ENCODE assay signal across 8 cellular contexts in genomic region chr10:52951819-52952218, GRCh38.
DNase-seq lines count a peak whose midpoint lies in the region; ATAC-seq and TF ChIP-seq lines count a peak whose summit lies in the region.

No MANE protein-coding gene starts in this region.

- no peaks in the 10 kb centered on the region for H3K27me3 Mint-ChIP-seq in activated CD4-positive, alpha-beta memory T cell treated with anti-CD3 and anti-CD28 coated beads, Interleukin-2, amount 10 ng/mL, durations not matched to agents 7 days and 5 days

- H3K9me3 Mint-ChIP-seq in activated CD4-positive, alpha-beta memory T cell treated with anti-CD3 and anti-CD28 coated beads, Interleukin-2, amount 10 ng/mL, durations not matched to agents 7 days and 5 days: peaks cover 40% of the 10 kb centered on the region

- TF ChIP-seq CTCF in GM10266 (IDR thresholded peaks at IDR 0.05; ENCODE audit: control insufficient read depth, insufficient read depth, low read depth, missing control alignments): peak; percentile 77

- no peak overlapping the region for H3K27ac Mint-ChIP-seq in activated CD4-positive, alpha-beta memory T cell treated with anti-CD3 and anti-CD28 coated beads, Interleukin-2, amount 10 ng/mL, durations not matched to agents 7 days and 5 days

- no peak overlapping the region for H3K4me3 Mint-ChIP-seq in activated CD4-positive, alpha-beta memory T cell treated with anti-CD3 and anti-CD28 coated beads, Interleukin-2, amount 10 ng/mL, durations not matched to agents 7 days and 5 days

- H3K36me3 Mint-ChIP-seq in activated CD4-positive, alpha-beta memory T cell treated with anti-CD3 and anti-CD28 coated beads, Interleukin-2, amount 10 ng/mL, durations not matched to agents 7 days and 5 days (ENCODE audit: low read depth): no peaks in the 10 kb centered on the region

- ATAC-seq in GM19467 (IDR thresholded peaks at IDR 0.05; ENCODE audit: unreplicated experiment) (peak; percentile 98), HG03442 (IDR thresholded peaks at IDR 0.05; ENCODE audit: unreplicated experiment) (peak; percentile 97), SK-N-SH treated with all-trans-retinoic acid at 6 μM for 48 hours (peak; percentile 70; the same call in 1 of the 3 replicates)

- no peaks in the 10 kb centered on the region for H3K4me1 Mint-ChIP-seq in activated CD4-positive, alpha-beta memory T cell treated with anti-CD3 and anti-CD28 coated beads, Interleukin-2, amount 10 ng/mL, durations not matched to agents 7 days and 5 days

- DNase-seq in GM10266 (ENCODE audit: extremely low spot score) (peak; percentile 57), iPS-NIHi7 (ENCODE audit: extremely low spot score) (peak; percentile 76), DMS153 treated with DMSO at 0.1 percent for 48 hours (lab: John Stamatoyannopoulos, UW; ENCODE audit: unreplicated experiment) (no peak), foreskin melanocyte (no peak)
- no peak for DNase-seq in activated CD4-positive, alpha-beta memory T cell treated with anti-CD3 and anti-CD28 coated beads, Interleukin-2, amount 10 ng/mL, durations not matched to agents 7 days and 5 days

- CTCF ChIA-PET in activated CD4-positive, alpha-beta memory T cell treated with anti-CD3 and anti-CD28 coated beads, Interleukin-2, amount 10 ng/mL, durations not matched to agents 7 days and 5 days (lab: Charles Lee): no interaction called here

- POLR2A ChIA-PET in activated CD4-positive, alpha-beta memory T cell treated with anti-CD3 and anti-CD28 coated beads, Interleukin-2, amount 10 ng/mL, durations not matched to agents 7 days and 5 days (lab: Charles Lee): no interaction called here

TF ChIP-seq in SK-N-SH treated with all-trans-retinoic acid at 6 μM for 48 hours, 23 proteins besides CTCF, POLR2A, EP300 and RAD21:
- no peak for TF ChIP-seq SNAI2 (CRISPR knock-in tag; IDR thresholded peaks at IDR 0.05)
- TF ChIP-seq ZNF565 (CRISPR knock-in tag; conservative IDR thresholded peaks at IDR 0.05; ENCODE audit: low read depth): no peak
- no peak for TF ChIP-seq PPARA (CRISPR knock-in tag; IDR thresholded peaks at IDR 0.05; ENCODE audit: borderline replicate concordance)
- TF ChIP-seq, protein P1, sequence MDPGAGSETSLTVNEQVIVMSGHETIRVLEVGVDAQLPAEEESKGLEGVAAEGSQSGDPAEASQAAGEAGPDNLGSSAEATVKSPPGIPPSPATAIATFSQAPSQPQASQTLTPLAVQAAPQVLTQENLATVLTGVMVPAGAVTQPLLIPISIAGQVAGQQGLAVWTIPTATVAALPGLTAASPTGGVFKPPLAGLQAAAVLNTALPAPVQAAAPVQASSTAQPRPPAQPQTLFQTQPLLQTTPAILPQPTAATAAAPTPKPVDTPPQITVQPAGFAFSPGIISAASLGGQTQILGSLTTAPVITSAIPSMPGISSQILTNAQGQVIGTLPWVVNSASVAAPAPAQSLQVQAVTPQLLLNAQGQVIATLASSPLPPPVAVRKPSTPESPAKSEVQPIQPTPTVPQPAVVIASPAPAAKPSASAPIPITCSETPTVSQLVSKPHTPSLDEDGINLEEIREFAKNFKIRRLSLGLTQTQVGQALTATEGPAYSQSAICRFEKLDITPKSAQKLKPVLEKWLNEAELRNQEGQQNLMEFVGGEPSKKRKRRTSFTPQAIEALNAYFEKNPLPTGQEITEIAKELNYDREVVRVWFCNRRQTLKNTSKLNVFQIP (CRISPR knock-in tag; IDR thresholded peaks at IDR 0.05; ENCODE audit: borderline replicate concordance, low read depth): no peak
- no peak for TF ChIP-seq TCF4 (CRISPR knock-in tag; IDR thresholded peaks at IDR 0.05; ENCODE audit: borderline replicate concordance)
- no peak for TF ChIP-seq PATZ1 (CRISPR knock-in tag; IDR thresholded peaks at IDR 0.05; ENCODE audit: borderline replicate concordance)
- TF ChIP-seq ZNF8 (CRISPR knock-in tag; IDR thresholded peaks at IDR 0.05): no peak
- TF ChIP-seq, protein P2, sequence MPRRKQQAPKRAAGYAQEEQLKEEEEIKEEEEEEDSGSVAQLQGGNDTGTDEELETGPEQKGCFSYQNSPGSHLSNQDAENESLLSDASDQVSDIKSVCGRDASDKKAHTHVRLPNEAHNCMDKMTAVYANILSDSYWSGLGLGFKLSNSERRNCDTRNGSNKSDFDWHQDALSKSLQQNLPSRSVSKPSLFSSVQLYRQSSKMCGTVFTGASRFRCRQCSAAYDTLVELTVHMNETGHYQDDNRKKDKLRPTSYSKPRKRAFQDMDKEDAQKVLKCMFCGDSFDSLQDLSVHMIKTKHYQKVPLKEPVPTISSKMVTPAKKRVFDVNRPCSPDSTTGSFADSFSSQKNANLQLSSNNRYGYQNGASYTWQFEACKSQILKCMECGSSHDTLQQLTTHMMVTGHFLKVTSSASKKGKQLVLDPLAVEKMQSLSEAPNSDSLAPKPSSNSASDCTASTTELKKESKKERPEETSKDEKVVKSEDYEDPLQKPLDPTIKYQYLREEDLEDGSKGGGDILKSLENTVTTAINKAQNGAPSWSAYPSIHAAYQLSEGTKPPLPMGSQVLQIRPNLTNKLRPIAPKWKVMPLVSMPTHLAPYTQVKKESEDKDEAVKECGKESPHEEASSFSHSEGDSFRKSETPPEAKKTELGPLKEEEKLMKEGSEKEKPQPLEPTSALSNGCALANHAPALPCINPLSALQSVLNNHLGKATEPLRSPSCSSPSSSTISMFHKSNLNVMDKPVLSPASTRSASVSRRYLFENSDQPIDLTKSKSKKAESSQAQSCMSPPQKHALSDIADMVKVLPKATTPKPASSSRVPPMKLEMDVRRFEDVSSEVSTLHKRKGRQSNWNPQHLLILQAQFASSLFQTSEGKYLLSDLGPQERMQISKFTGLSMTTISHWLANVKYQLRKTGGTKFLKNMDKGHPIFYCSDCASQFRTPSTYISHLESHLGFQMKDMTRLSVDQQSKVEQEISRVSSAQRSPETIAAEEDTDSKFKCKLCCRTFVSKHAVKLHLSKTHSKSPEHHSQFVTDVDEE (CRISPR knock-in tag; IDR thresholded peaks at IDR 0.05): no peak
- TF ChIP-seq TOX (CRISPR knock-in tag; IDR thresholded peaks at IDR 0.05; ENCODE audit: borderline replicate concordance): no peak
- TF ChIP-seq GLIS3 (CRISPR knock-in tag; IDR thresholded peaks at IDR 0.05): no peak
- TF ChIP-seq OSR1 (CRISPR knock-in tag; IDR thresholded peaks at IDR 0.05): no peak
- TF ChIP-seq CSDC2 (CRISPR knock-in tag; IDR thresholded peaks at IDR 0.05): no peak
- no peak for TF ChIP-seq ZFP30 (CRISPR knock-in tag; IDR thresholded peaks at IDR 0.05)
- TF ChIP-seq ZC3H10 (CRISPR knock-in tag; IDR thresholded peaks at IDR 0.05): no peak
- TF ChIP-seq, protein P3, sequence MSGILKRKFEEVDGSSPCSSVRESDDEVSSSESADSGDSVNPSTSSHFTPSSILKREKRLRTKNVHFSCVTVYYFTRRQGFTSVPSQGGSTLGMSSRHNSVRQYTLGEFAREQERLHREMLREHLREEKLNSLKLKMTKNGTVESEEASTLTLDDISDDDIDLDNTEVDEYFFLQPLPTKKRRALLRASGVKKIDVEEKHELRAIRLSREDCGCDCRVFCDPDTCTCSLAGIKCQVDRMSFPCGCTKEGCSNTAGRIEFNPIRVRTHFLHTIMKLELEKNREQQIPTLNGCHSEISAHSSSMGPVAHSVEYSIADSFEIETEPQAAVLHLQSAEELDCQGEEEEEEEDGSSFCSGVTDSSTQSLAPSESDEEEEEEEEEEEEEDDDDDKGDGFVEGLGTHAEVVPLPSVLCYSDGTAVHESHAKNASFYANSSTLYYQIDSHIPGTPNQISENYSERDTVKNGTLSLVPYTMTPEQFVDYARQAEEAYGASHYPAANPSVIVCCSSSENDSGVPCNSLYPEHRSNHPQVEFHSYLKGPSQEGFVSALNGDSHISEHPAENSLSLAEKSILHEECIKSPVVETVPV (CRISPR knock-in tag; IDR thresholded peaks at IDR 0.05): no peak
- no peak for TF ChIP-seq ZNF70 (CRISPR knock-in tag; IDR thresholded peaks at IDR 0.05)
- TF ChIP-seq RARB (CRISPR knock-in tag; IDR thresholded peaks at IDR 0.05): no peak
TF ChIP-seq in SK-N-SH treated with all-trans-retinoic acid at 6 μM for 48 hours: peak in this region for 0.

Comparison
In these comparisons a context has a peak if more than half of its experiments do, and no peak if none do; other contexts are left out.
1. DNase-seq: peak in GM10266 (single experiment) and iPS-NIHi7 (single experiment); none in DMS153 treated with DMSO at 0.1 percent for 48 hours (single experiment), foreskin melanocyte (single experiment) and activated CD4-positive, alpha-beta memory T cell treated with anti-CD3 and anti-CD28 coated beads, Interleukin-2, amount 10 ng/mL, durations not matched to agents 7 days and 5 days (single experiment).
2. Peak in every context shown above with its lines, with median percentiles within 50 percentile points of each other: ATAC-seq.